Comparison of ENCODE assay signal across 1 cellular context in the genomic region with DNA sequence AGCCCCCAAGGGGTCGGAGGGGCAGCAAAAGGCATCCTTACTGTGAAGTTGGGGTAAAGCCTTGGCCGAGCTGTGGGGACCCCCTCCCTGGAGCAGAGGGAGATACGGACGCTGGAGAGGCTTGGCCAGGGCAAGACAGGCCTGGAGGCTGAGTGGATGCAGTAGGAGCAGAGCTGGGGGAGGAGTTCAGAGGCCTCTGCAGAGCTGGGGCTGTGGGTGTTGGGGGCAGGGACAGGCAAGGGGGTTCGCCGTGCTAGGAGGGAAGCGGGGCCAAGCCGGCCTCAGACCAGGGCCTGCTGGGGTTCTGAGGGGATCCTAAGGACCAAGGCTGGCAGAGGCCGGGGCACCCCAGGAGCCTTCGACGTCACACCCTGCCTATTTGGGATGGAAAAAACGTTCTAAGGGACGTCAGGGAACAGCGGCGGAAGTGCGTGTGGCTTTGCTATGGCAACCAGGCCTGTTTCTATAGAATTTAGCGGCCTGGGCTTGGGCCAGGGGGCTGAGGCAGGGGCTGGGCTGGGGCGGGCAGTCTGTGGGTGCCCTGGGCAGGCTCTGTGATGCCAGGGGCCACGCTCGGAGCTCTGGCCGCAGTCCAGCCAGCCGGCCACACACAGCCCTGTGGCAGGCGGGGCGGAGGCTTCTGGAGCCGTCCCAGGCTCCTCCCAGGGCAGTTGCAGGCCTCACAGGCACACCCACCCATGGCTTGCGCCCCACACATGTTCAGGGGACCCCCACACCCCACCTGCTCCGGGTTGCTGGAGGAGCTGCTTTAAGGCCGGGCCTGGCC.
TF ChIP-seq lines count a peak whose summit lies in the region.

No MANE protein-coding gene starts in this region.

TF ChIP-seq in HEK293, 187 proteins besides CTCF, POLR2A, EP300 and RAD21 (continued from another document):
- TF ChIP-seq MYNN (tag by site-specific recombination; IDR thresholded peaks at IDR 0.05; ENCODE audit: borderline replicate concordance) (no peak), ZNF175 (tag by site-specific recombination; IDR thresholded peaks at IDR 0.05) (no peak), REPIN1 (tag by site-specific recombination; IDR thresholded peaks at IDR 0.05; ENCODE audit: low read depth) (no peak)
- TF ChIP-seq, protein P1, sequence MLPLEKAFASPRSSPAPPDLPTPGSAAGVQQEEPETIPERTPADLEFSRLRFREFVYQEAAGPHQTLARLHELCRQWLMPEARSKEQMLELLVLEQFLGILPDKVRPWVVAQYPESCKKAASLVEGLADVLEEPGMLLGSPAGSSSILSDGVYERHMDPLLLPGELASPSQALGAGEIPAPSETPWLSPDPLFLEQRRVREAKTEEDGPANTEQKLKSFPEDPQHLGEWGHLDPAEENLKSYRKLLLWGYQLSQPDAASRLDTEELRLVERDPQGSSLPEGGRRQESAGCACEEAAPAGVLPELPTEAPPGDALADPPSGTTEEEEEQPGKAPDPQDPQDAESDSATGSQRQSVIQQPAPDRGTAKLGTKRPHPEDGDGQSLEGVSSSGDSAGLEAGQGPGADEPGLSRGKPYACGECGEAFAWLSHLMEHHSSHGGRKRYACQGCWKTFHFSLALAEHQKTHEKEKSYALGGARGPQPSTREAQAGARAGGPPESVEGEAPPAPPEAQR (tag by site-specific recombination; IDR thresholded peaks at IDR 0.05): no peak
